ENCODE assay signal across 17 cellular contexts in the genomic region with DNA sequence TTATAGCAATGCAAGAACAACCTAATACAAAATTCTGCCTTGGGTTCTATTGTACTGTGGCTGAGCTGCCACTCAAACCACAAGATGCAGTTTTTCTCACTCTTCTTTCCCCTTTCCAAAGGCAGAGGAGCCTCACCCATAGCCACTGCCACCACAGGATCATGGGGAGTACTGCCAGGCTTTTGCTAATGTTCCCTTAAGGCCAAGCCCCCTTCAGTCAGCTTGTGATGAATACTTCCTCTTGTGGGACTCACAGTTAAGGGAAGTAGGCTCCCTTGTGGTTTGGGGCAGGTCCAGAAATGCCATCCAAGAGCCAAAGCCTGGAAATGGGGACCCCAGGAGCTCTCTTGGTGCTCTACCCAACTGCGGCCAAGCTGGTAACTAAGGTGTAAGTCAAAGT.
DNase-seq lines count a peak whose midpoint lies in the region; ATAC-seq and TF ChIP-seq lines count a peak whose summit lies in the region.
"Had no signal": no experiment of that assay in that cellular context is flagged by ENCODE, and none has a peak within 500 bp of the region (broad histone marks: within the 10 kb centered on the region; RNA-seq: fewer than 3 reads in every experiment).

No MANE protein-coding gene starts in this region.

- no peaks in the 10 kb centered on the region for H3K27me3 Mint-ChIP-seq in activated CD4-positive, alpha-beta memory T cell treated with anti-CD3 and anti-CD28 coated beads for 36 hours
- H3K27me3 Mint-ChIP-seq: stimulated activated naive CD8-positive, alpha-beta T cell treated with anti-CD3 and anti-CD28 coated beads, Interleukin-15, Interleukin-2, amounts not matched to agents 100 ng/mL and 50 ng/mL, for 24 hours had no signal

- ATAC-seq in right cardiac atrium (no peak), foreskin keratinocyte (peak; percentile 31), GM19351 (IDR thresholded peaks at IDR 0.05; ENCODE audit: unreplicated experiment) (no peak), GM21381 (IDR thresholded peaks at IDR 0.05; ENCODE audit: unreplicated experiment) (no peak)

- no peak overlapping the region for H3K27ac Mint-ChIP-seq in activated CD4-positive, alpha-beta memory T cell treated with anti-CD3 and anti-CD28 coated beads for 36 hours
- H3K27ac Mint-ChIP-seq: activated naive CD4-positive, alpha-beta T cell treated with anti-CD3 and anti-CD28 coated beads for 36 hours; stimulated activated naive CD8-positive, alpha-beta T cell treated with anti-CD3 and anti-CD28 coated beads, Interleukin-15, Interleukin-2, amounts not matched to agents 100 ng/mL and 50 ng/mL, for 24 hours had no signal

- WGBS in right cardiac atrium: 83% methylated on average over 1 of the region's 1 CpG
- WGBS in testis, 2 donors: 90 to 100% methylated on average over 1 of the region's 1 CpG

- no peaks in the 10 kb centered on the region for H3K36me3 ChIP-seq in testis (ENCODE audit: low read depth, missing control alignments)
- H3K36me3 ChIP-seq: uterus had no signal

- TF ChIP-seq CTCF in foreskin keratinocyte (conservative IDR thresholded peaks at IDR 0.05) (no peak), testis (IDR thresholded peaks at IDR 0.05) (no peak)

- H3K4me3 ChIP-seq in right cardiac atrium (ENCODE audit: low read length): no peak overlapping the region
- no peak overlapping the region for H3K4me3 ChIP-seq in testis
- H3K4me3 ChIP-seq: uterus had no signal

- intact Hi-C loops in right cardiac atrium (cut with DNase I) (no loop called here), cardiac septum (cut with DNase I) (no loop called here), testis (cut with DNase I; ENCODE audit: low total_unique reads) (no loop called here)
- intact Hi-C loops in activated CD4-positive, alpha-beta memory T cell treated with anti-CD3 and anti-CD28 coated beads for 36 hours (cut with micrococcal nuclease): no loop called here

- no peak overlapping the region for H3K4me3 Mint-ChIP-seq in activated CD4-positive, alpha-beta memory T cell treated with anti-CD3 and anti-CD28 coated beads for 36 hours
- H3K4me3 Mint-ChIP-seq: activated naive CD4-positive, alpha-beta T cell treated with anti-CD3 and anti-CD28 coated beads for 36 hours; stimulated activated naive CD8-positive, alpha-beta T cell treated with anti-CD3 and anti-CD28 coated beads, Interleukin-15, Interleukin-2, amounts not matched to agents 100 ng/mL and 50 ng/mL, for 24 hours had no signal

- H3K9me3 Mint-ChIP-seq in activated CD4-positive, alpha-beta memory T cell treated with anti-CD3 and anti-CD28 coated beads for 36 hours: peaks cover 22% of the 10 kb centered on the region

- no peaks in the 10 kb centered on the region for H3K36me3 Mint-ChIP-seq in activated CD4-positive, alpha-beta memory T cell treated with anti-CD3 and anti-CD28 coated beads for 36 hours

- TF ChIP-seq POLR2A in testis (IDR thresholded peaks at IDR 0.05): no peak

- CTCF ChIA-PET in activated CD4-positive, alpha-beta memory T cell treated with anti-CD3 and anti-CD28 coated beads for 36 hours (lab: Charles Lee): no interaction called here

- H3K4me1 ChIP-seq in right cardiac atrium (ENCODE audit: control insufficient read depth, insufficient read depth, low read length) (no peaks in the 10 kb centered on the region), foreskin keratinocyte (no peaks in the 10 kb centered on the region), testis (no peaks in the 10 kb centered on the region)
- H3K4me1 ChIP-seq: uterus had no signal

- no peaks in the 10 kb centered on the region for H3K4me1 Mint-ChIP-seq in activated CD4-positive, alpha-beta memory T cell treated with anti-CD3 and anti-CD28 coated beads for 36 hours (ENCODE audit: low read depth)

- POLR2A ChIA-PET in activated CD4-positive, alpha-beta memory T cell treated with anti-CD3 and anti-CD28 coated beads for 36 hours (lab: Charles Lee): no interaction called here

- H3K9me3 ChIP-seq in right cardiac atrium (ENCODE audit: control insufficient read depth, low read length) (no peaks in the 10 kb centered on the region), testis (no peaks in the 10 kb centered on the region)
- H3K9me3 ChIP-seq: uterus had no signal

- H3K27ac ChIP-seq in right cardiac atrium (ENCODE audit: low read length): no peak overlapping the region
- H3K27ac ChIP-seq in foreskin keratinocyte: no peak overlapping the region
- H3K27ac ChIP-seq in testis: no peak overlapping the region
- H3K27ac ChIP-seq: HL-60, uterus had no signal

- no peaks in the 10 kb centered on the region for H3K27me3 ChIP-seq in right cardiac atrium (ENCODE audit: control insufficient read depth, insufficient read depth)
- H3K27me3 ChIP-seq in foreskin keratinocyte: no peaks in the 10 kb centered on the region
- no peaks in the 10 kb centered on the region for H3K27me3 ChIP-seq in testis
- H3K27me3 ChIP-seq: uterus had no signal

- peak in 2 of 3 donors; percentile 11 to 50 for DNase-seq in right cardiac atrium
- DNase-seq in cardiac septum (ENCODE audit: low spot score): no peak
- peak; percentile 21 for DNase-seq in RPMI7951 (ENCODE audit: low read depth)
- DNase-seq in foreskin keratinocyte: no peak
- peak; percentile 17 for DNase-seq in testis
- no peak for DNase-seq in activated CD4-positive, alpha-beta memory T cell treated with anti-CD3 and anti-CD28 coated beads for 36 hours
- DNase-seq: activated CD4-positive, CD25-positive, alpha-beta regulatory T cell treated with anti-CD3 and anti-CD28 coated beads, Interleukin-2, amount 50 U/mL, for 72 hours; activated CD8-positive, alpha-beta memory T cell treated with anti-CD3 and anti-CD28 coated beads, Interleukin-2, amount 50 U/mL, for 48 hours; activated naive CD4-positive, alpha-beta T cell treated with anti-CD3 and anti-CD28 coated beads for 36 hours; hypothalamus; NCI-H187; NCI-H510A; uterus had no signal

Comparison
In these comparisons a context has a peak if more than half of its experiments do, and no peak if none do; other contexts are left out.
1. DNase-seq: peak in right cardiac atrium (2 of 3), RPMI7951 (single experiment) and testis (single experiment); none in cardiac septum (single experiment), foreskin keratinocyte (0 of 2) and activated CD4-positive, alpha-beta memory T cell treated with anti-CD3 and anti-CD28 coated beads for 36 hours (single experiment).